In genomic region chr12:72273851-72274284, GRCh38 we compare ENCODE assay signal across 11 cellular contexts. TPM values are rescaled to one million over a fixed set of nuclear protein-coding genes. Genes with fewer than 3 reads are reported as not detected.
DNase-seq lines count a peak whose midpoint lies in the region; ATAC-seq, FAIRE-seq and TF ChIP-seq lines count a peak whose summit lies in the region.
"Had no signal": no experiment of that assay in that cellular context is flagged by ENCODE, and none has a peak within 500 bp of the region (broad histone marks: within the 10 kb centered on the region; RNA-seq: fewer than 3 reads in every experiment).

No MANE protein-coding gene starts in this region.

- H3K14ac ChIP-seq in H1 (ENCODE audit: insufficient read length) (no peak overlapping the region), mesenchymal stem cell (ENCODE audit: low read length in 2 of 2) (peak overlapping the region in 1 of 2 experiments; percentile 45)

- no peak for TF ChIP-seq POLR2A in H1 (IDR thresholded peaks at IDR 0.05; ENCODE audit: control extremely low read depth in 1 of 2, low read depth in 2 of 2, low read length in 2 of 2)

- H3K79me2 ChIP-seq in H1 (ENCODE audit: control insufficient read depth in 1 of 2, insufficient read depth in 2 of 2, low read length in 2 of 2): no peaks in the 10 kb centered on the region

- H2AFZ ChIP-seq in H1 (ENCODE audit: low read length) (peak overlapping the region; percentile 5; the same call in 1 of the 2 replicates), mesenchymal stem cell (ENCODE audit: low read depth, low read length) (no peak overlapping the region)

- no peak for TF ChIP-seq CTCF in H1 (IDR thresholded peaks at IDR 0.05; ENCODE audit: control extremely low read depth in 1 of 3, insufficient read depth in 1 of 3, low read depth in 1 of 3, low read length in 3 of 3)

- H4K8ac ChIP-seq in H1 (ENCODE audit: extremely low read depth, insufficient read depth, low read length) (no peak overlapping the region), mesenchymal stem cell (ENCODE audit: low read length) (peak overlapping the region; percentile 9)

- H3K4me3 ChIP-seq in H1 (ENCODE audit: extremely low read depth in 1 of 4, insufficient read depth in 2 of 4, low read depth in 3 of 4, low read length in 4 of 4) (peak overlapping the region; percentile 34 to 91 (median 85)), mesenchymal stem cell (ENCODE audit: insufficient read depth in 1 of 2, low read depth in 1 of 2, low read length in 2 of 2) (peak overlapping the region; percentile 64 to 83), urinary bladder (ENCODE audit: low read depth, low read length) (peak overlapping the region; percentile 44)
- H3K4me3 ChIP-seq: BLaER1 treated with 17β-estradiol and CSF1 and Interleukin-3, amounts not matched to agents 10 nM and 100 nM had no signal

- peaks cover 3% of the 10 kb centered on the region for H3K4me1 Mint-ChIP-seq in activated naive CD8-positive, alpha-beta T cell treated with anti-CD3 and anti-CD28 coated beads, Interleukin-2, amount 10 ng/mL, durations not matched to agents 7 days and 5 days
- peaks cover 3% of the 10 kb centered on the region for H3K4me1 Mint-ChIP-seq in activated naive CD8-positive, alpha-beta T cell treated with anti-CD3 and anti-CD28 coated beads for 36 hours

- peak overlapping the region; percentile 25 for H3K4me3 Mint-ChIP-seq in activated naive CD8-positive, alpha-beta T cell treated with anti-CD3 and anti-CD28 coated beads, Interleukin-2, amount 10 ng/mL, durations not matched to agents 7 days and 5 days
- H3K4me3 Mint-ChIP-seq in activated naive CD8-positive, alpha-beta T cell treated with anti-CD3 and anti-CD28 coated beads for 36 hours: no peak overlapping the region

- no peaks in the 10 kb centered on the region for H3K9me3 Mint-ChIP-seq in activated naive CD8-positive, alpha-beta T cell treated with anti-CD3 and anti-CD28 coated beads, Interleukin-2, amount 10 ng/mL, durations not matched to agents 7 days and 5 days
- no peaks in the 10 kb centered on the region for H3K9me3 Mint-ChIP-seq in activated naive CD8-positive, alpha-beta T cell treated with anti-CD3 and anti-CD28 coated beads for 36 hours

- H4K20me1 ChIP-seq in H1 (replicated peaks in 1 of 2; ENCODE audit: control insufficient read depth in 1 of 2, insufficient read depth in 2 of 2, low read length in 2 of 2): no peaks in the 10 kb centered on the region
- H4K20me1 ChIP-seq: BLaER1 treated with 17β-estradiol and CSF1 and Interleukin-3, amounts not matched to agents 10 nM and 100 nM had no signal

- H2BK15ac ChIP-seq in H1 (ENCODE audit: low read length) (no peak overlapping the region; the same call in 1 of the 2 replicates), mesenchymal stem cell (ENCODE audit: low read depth, poor library complexity, severe bottlenecking) (no peak overlapping the region)

- WGBS in H1 (ENCODE audit: extremely low coverage in 1 of 2, insufficient coverage in 1 of 2, insufficient read length in 1 of 2, insufficient replicate concordance in 2 of 2, low coverage in 1 of 2, low lambda C conversion rate in 2 of 2, missing lambda C conversion rate in 1 of 2), 2 experiments: 27% methylated on average over 15 of the region's 16 CpGs; no CpG with 5 or more reads in 1 of the 2 experiments
- 16% methylated on average over 16 of the region's 16 CpGs for WGBS in mesenchymal stem cell
- 16% methylated on average over 16 of the region's 16 CpGs for WGBS in urinary bladder

- H4K5ac ChIP-seq in H1 (ENCODE audit: insufficient read length, low read depth, low read length): no peak overlapping the region

- H3K27ac Mint-ChIP-seq in activated naive CD8-positive, alpha-beta T cell treated with anti-CD3 and anti-CD28 coated beads, Interleukin-2, amount 10 ng/mL, durations not matched to agents 7 days and 5 days: no peak overlapping the region
- no peak overlapping the region for H3K27ac Mint-ChIP-seq in activated naive CD8-positive, alpha-beta T cell treated with anti-CD3 and anti-CD28 coated beads for 36 hours
- H3K27ac Mint-ChIP-seq: naive B cell had no signal

- H4K91ac ChIP-seq in H1 (replicated peaks; ENCODE audit: insufficient read length, low read length): no peak overlapping the region
- H4K91ac ChIP-seq in mesenchymal stem cell (ENCODE audit: low read length): peak overlapping the region; percentile 34

- TF ChIP-seq RAD21 in H1 (IDR thresholded peaks at IDR 0.05 in 1 of 2, conservative IDR thresholded peaks at IDR 0.05 in 1 of 2; ENCODE audit: low read depth in 2 of 2, low read length in 2 of 2): no peak

- H2AK5ac ChIP-seq in H1 (ENCODE audit: low read depth, low read length) (no peak overlapping the region), mesenchymal stem cell (ENCODE audit: low read length, severe bottlenecking) (no peak overlapping the region)

- no peak for TF ChIP-seq EP300 in H1 (IDR thresholded peaks at IDR 0.05; ENCODE audit: borderline replicate concordance in 1 of 2, low read depth in 2 of 2, low read length in 2 of 2)

- H3K4me1 ChIP-seq in H1 (replicated peaks in 1 of 4; ENCODE audit: control insufficient read depth in 3 of 4, insufficient read depth in 4 of 4, low read length in 3 of 4): peaks cover 0 to 8% (median 1%) of the 10 kb centered on the region in 4 experiments; a peak in 3 of 7 replicates
- peaks cover 10% of the 10 kb centered on the region for H3K4me1 ChIP-seq in mesenchymal stem cell (ENCODE audit: control insufficient read depth, insufficient read depth, low read depth, low read length)
- H3K4me1 ChIP-seq in urinary bladder (ENCODE audit: insufficient read depth): peaks cover 2% of the 10 kb centered on the region

- DNase-seq in activated naive CD8-positive, alpha-beta T cell treated with anti-CD3 and anti-CD28 coated beads, Interleukin-2, amount 10 ng/mL, durations not matched to agents 7 days and 5 days: no peak
- no peak for DNase-seq in activated naive CD8-positive, alpha-beta T cell treated with anti-CD3 and anti-CD28 coated beads for 36 hours
- DNase-seq in H1 (ENCODE audit: low read depth in 1 of 2, low spot score in 2 of 2): peak in 1 of 2 experiments; percentile 54
- DNase-seq in mesenchymal stem cell: peak; percentile 30
- DNase-seq in effector CD4-positive, alpha-beta T cell: no peak
- no peak for DNase-seq in activated T-cell treated with anti-CD3 and anti-CD28 coated beads for 4 hours
- DNase-seq: naive B cell; stimulated activated naive CD4-positive, alpha-beta T cell treated with Interleukin-2 at 50 U/mL for 16 hours had no signal

- H3K9me3 ChIP-seq in H1 (ENCODE audit: insufficient read depth in 2 of 2, low read depth in 1 of 2, low read length in 1 of 2): no peaks in the 10 kb centered on the region
- H3K9me3 ChIP-seq in mesenchymal stem cell (ENCODE audit: control insufficient read depth, low read length): no peaks in the 10 kb centered on the region

- H3K56ac ChIP-seq in H1 (replicated peaks; ENCODE audit: insufficient read length, low read depth, low read length): no peak overlapping the region

- H3K36me3 ChIP-seq in H1 (ENCODE audit: control insufficient read depth in 2 of 4, insufficient read depth in 4 of 4, low read length in 3 of 4): no peaks in the 10 kb centered on the region
- no peaks in the 10 kb centered on the region for H3K36me3 ChIP-seq in mesenchymal stem cell (ENCODE audit: control insufficient read depth in 1 of 2, insufficient read depth in 2 of 2, low read depth in 1 of 2, low read length in 2 of 2)
- no peaks in the 10 kb centered on the region for H3K36me3 ChIP-seq in urinary bladder (ENCODE audit: insufficient read depth)
- H3K36me3 ChIP-seq: BLaER1 treated with 17β-estradiol and CSF1 and Interleukin-3, amounts not matched to agents 10 nM and 100 nM had no signal

- H3K9ac ChIP-seq in H1 (replicated peaks in 1 of 4; ENCODE audit: extremely low read depth in 1 of 4, low read depth in 3 of 4, low read length in 3 of 4) (no peak overlapping the region), mesenchymal stem cell (ENCODE audit: low read length) (no peak overlapping the region)
- H3K9ac ChIP-seq: BLaER1 treated with 17β-estradiol and CSF1 and Interleukin-3, amounts not matched to agents 10 nM and 100 nM had no signal

- CTCF ChIA-PET in H1 (lab: Charles Lee; ENCODE audit: partially characterized antibody): interaction anchor here (0.7 to 2.7 kb wide), 9 partner anchors 9 to 308 kb away, joined by 3 to 20 read pairs (median 4); no protein-coding TSS in a partner anchor

- no peaks in the 10 kb centered on the region for H3K36me3 Mint-ChIP-seq in activated naive CD8-positive, alpha-beta T cell treated with anti-CD3 and anti-CD28 coated beads, Interleukin-2, amount 10 ng/mL, durations not matched to agents 7 days and 5 days
- no peaks in the 10 kb centered on the region for H3K36me3 Mint-ChIP-seq in activated naive CD8-positive, alpha-beta T cell treated with anti-CD3 and anti-CD28 coated beads for 36 hours

- peaks cover 54% of the 10 kb centered on the region for H3K27me3 Mint-ChIP-seq in activated naive CD8-positive, alpha-beta T cell treated with anti-CD3 and anti-CD28 coated beads, Interleukin-2, amount 10 ng/mL, durations not matched to agents 7 days and 5 days
- H3K27me3 Mint-ChIP-seq in activated naive CD8-positive, alpha-beta T cell treated with anti-CD3 and anti-CD28 coated beads for 36 hours: peaks cover 64% of the 10 kb centered on the region

- H3K79me1 ChIP-seq in H1 (ENCODE audit: low read depth, low read length): no peaks in the 10 kb centered on the region
- no peaks in the 10 kb centered on the region for H3K79me1 ChIP-seq in mesenchymal stem cell (replicated peaks; ENCODE audit: low read length, poor library complexity, severe bottlenecking)

- ATAC-seq in activated naive CD8-positive, alpha-beta T cell treated with anti-CD3 and anti-CD28 coated beads, Interleukin-2, amount 10 ng/mL, durations not matched to agents 7 days and 5 days (ENCODE audit: low read depth): no peak
- ATAC-seq in HG02623 (IDR thresholded peaks at IDR 0.05; ENCODE audit: unreplicated experiment): no peak

- H3K27ac ChIP-seq in H1 (ENCODE audit: low read depth, low read length) (no peak overlapping the region), mesenchymal stem cell (ENCODE audit: low read length, poor library complexity, severe bottlenecking) (no peak overlapping the region), urinary bladder (ENCODE audit: low read depth) (no peak overlapping the region)
- H3K27ac ChIP-seq: BLaER1 treated with 17β-estradiol and CSF1 and Interleukin-3, amounts not matched to agents 10 nM and 100 nM had no signal

- POLR2A ChIA-PET in activated naive CD8-positive, alpha-beta T cell treated with anti-CD3 and anti-CD28 coated beads, Interleukin-2, amount 10 ng/mL, durations not matched to agents 7 days and 5 days (lab: Charles Lee): no interaction called here
- POLR2A ChIA-PET in H1 (lab: Charles Lee; ENCODE audit: partially characterized antibody): no interaction called here

- H2BK12ac ChIP-seq in H1 (ENCODE audit: low read depth, low read length): no peak overlapping the region
- H2BK12ac ChIP-seq in mesenchymal stem cell (ENCODE audit: low read length in 2 of 2): peak overlapping the region in 1 of 2 experiments; percentile 12

- H2BK120ac ChIP-seq in H1 (replicated peaks; ENCODE audit: low read depth, low read length) (no peak overlapping the region), mesenchymal stem cell (ENCODE audit: low read depth, low read length) (no peak overlapping the region)

- H2BK5ac ChIP-seq in H1 (ENCODE audit: low read depth, low read length) (no peak overlapping the region), mesenchymal stem cell (ENCODE audit: low read depth, low read length, poor library complexity, severe bottlenecking) (no peak overlapping the region)

- H3K23ac ChIP-seq in H1 (ENCODE audit: insufficient read length) (no peak overlapping the region), mesenchymal stem cell (ENCODE audit: low read length in 2 of 2) (peak overlapping the region in 1 of 2 experiments; percentile 34)

- FAIRE-seq in H1 (lab: Jason Lieb, UNC): no peak

- peaks cover 18% of the 10 kb centered on the region for H3K23me2 ChIP-seq in H1 (ENCODE audit: low read depth, low read length)

- H3K18ac ChIP-seq in H1 (ENCODE audit: extremely low read depth, low read length) (no peak overlapping the region; the same call in 1 of the 2 replicates), mesenchymal stem cell (ENCODE audit: low read depth in 1 of 2, low read length in 2 of 2) (peak overlapping the region; percentile 6 to 58)

- H2BK20ac ChIP-seq in H1 (ENCODE audit: low read length): no peak overlapping the region

- peaks cover 11 to 35% (median 27%) of the 10 kb centered on the region in 4 experiments for H3K27me3 ChIP-seq in H1 (replicated peaks in 1 of 4; ENCODE audit: control insufficient read depth in 3 of 4, extremely low read depth in 1 of 4, insufficient read depth in 3 of 4, low read length in 3 of 4)
- peaks cover 3 to 66% of the 10 kb centered on the region in 2 experiments for H3K27me3 ChIP-seq in mesenchymal stem cell (ENCODE audit: control insufficient read depth in 1 of 2, insufficient read depth in 1 of 2, low read length in 2 of 2)

- H3K4ac ChIP-seq in H1 (replicated peaks; ENCODE audit: insufficient read length, low read depth, low read length) (no peak overlapping the region), mesenchymal stem cell (ENCODE audit: low read depth in 1 of 2, low read length in 2 of 2) (no peak overlapping the region)

- H3K4me2 ChIP-seq in H1 (ENCODE audit: insufficient read depth in 1 of 2, low read depth in 2 of 2, low read length in 2 of 2) (peak overlapping the region; percentile 87 to 99), mesenchymal stem cell (ENCODE audit: low read length, poor library complexity, severe bottlenecking) (peak overlapping the region; percentile 80)
- H3K4me2 ChIP-seq: BLaER1 treated with 17β-estradiol and CSF1 and Interleukin-3, amounts not matched to agents 10 nM and 100 nM had no signal

RNA-seq across cellular contexts. Expression of gene TRHDE, which starts 1.7 kb away (rescaled TPM):
- total RNA-seq in activated naive CD8-positive, alpha-beta T cell treated with anti-CD3 and anti-CD28 coated beads, Interleukin-2, amount 10 ng/mL, durations not matched to agents 7 days and 5 days: not detected
- not detected for total RNA-seq in activated naive CD8-positive, alpha-beta T cell treated with anti-CD3 and anti-CD28 coated beads for 36 hours
- total RNA-seq in H1 (2021; fragmentation: NEBNext Ultra II Directional; extraction: Animal tissue kit (Norgen Biotek cat#: 25700)): 5.0 and 5.5 TPM in 2 replicates
- polyA plus RNA-seq in H1 (2011; rRNA removed) (1.0 and 1.3 TPM in 2 replicates), urinary bladder (1.9 TPM)
- polyA plus RNA-seq in H1 (2011; cell fraction: cytosol; rRNA removed): 0.79 TPM
- 1.3 TPM for polyA plus RNA-seq in H1 (2011; cell fraction: nucleus; rRNA removed)
- polyA plus RNA-seq in H1 (2012, experiment 1 of 2): 0.43 to 1.4 TPM (median 0.79 TPM) in 4 replicates
- polyA plus RNA-seq in H1 (2012, experiment 2 of 2): 0.04 TPM
- 4.7 TPM for polyA plus RNA-seq in H1 (2013, experiment 1 of 2)
- polyA plus RNA-seq in H1 (2013, experiment 2 of 2): 5.0 TPM
- 4.7 and 7.0 TPM in 2 replicates for polyA minus RNA-seq in H1 (2011; rRNA and poly(A)+ RNA removed)
- 3.7 TPM for polyA minus RNA-seq in H1 (2011; cell fraction: cytosol; rRNA and poly(A)+ RNA removed)
- polyA minus RNA-seq in H1 (2011; cell fraction: nucleus; rRNA and poly(A)+ RNA removed): 6.3 TPM
- polyA plus RNA-seq in mesenchymal stem cell (2013, experiment 1 of 2): 6.6 TPM
- polyA plus RNA-seq in mesenchymal stem cell (2013, experiment 2 of 2): 7.0 TPM
- 21.4 TPM for total RNA-seq in urinary bladder
